1 cellular context compared by ENCODE assay signal in the genomic region with DNA sequence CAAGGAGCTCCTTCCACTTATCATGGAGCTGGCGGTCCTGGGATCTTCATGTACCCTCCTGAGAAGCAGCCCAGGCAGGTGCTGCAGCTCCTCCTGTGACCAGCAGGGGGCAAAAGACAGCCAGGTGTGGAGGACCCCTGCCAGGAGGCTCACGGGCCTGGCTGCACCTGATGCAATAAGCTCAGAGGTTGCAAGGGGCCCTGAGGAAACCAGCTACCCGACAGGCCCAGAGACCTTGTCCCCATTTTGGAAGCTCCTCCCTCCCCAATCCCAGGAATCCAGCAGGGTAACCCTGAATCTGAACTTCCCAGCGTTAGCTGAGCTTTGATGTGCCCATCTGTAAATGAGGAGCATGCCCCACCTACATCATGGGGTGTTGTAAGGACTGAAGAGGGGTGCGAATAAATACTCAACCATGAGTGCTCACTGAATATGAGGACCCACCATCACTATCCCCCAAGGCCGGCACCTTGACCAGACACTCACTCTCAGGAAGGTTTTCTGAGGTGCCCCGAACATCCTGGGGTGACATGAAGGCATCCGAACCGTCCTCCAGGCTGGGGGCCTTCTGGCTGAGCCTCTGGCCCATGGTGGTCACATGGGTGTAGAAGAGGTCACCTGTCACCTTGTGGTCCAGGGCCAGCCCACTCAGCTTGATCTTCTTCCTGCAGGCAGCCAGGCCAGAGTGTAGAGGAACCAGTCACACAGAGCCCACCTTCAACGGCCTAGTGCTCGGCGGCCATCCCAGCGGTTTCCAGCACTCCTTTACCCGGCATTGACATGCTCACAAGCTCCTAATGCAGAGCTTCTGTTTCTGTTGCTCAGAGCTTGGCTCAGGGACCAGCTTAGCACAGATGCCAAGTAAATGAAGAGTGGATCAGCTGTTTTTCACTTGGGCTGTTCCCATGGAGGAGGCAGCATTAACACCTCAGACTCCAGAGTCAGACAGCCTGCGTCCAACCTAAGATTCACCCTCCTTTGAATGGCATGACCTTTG.
A peak's percentile ranks its signal among the peaks of the same experiment; 100 is the strongest.
TF ChIP-seq lines count a peak whose summit lies in the region.

No MANE protein-coding gene starts in this region.

TF ChIP-seq in K562, 482 proteins besides CTCF, POLR2A, EP300 and RAD21 (continued from another document and continues in another):
- TF ChIP-seq, protein P1, sequence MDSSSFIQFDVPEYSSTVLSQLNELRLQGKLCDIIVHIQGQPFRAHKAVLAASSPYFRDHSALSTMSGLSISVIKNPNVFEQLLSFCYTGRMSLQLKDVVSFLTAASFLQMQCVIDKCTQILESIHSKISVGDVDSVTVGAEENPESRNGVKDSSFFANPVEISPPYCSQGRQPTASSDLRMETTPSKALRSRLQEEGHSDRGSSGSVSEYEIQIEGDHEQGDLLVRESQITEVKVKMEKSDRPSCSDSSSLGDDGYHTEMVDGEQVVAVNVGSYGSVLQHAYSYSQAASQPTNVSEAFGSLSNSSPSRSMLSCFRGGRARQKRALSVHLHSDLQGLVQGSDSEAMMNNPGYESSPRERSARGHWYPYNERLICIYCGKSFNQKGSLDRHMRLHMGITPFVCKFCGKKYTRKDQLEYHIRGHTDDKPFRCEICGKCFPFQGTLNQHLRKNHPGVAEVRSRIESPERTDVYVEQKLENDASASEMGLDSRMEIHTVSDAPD (CRISPR knock-in tag; IDR thresholded peaks at IDR 0.05): 0 out of 2 replicates have a peak, but pooled peaks have one; percentile 58
- TF ChIP-seq, protein P2, sequence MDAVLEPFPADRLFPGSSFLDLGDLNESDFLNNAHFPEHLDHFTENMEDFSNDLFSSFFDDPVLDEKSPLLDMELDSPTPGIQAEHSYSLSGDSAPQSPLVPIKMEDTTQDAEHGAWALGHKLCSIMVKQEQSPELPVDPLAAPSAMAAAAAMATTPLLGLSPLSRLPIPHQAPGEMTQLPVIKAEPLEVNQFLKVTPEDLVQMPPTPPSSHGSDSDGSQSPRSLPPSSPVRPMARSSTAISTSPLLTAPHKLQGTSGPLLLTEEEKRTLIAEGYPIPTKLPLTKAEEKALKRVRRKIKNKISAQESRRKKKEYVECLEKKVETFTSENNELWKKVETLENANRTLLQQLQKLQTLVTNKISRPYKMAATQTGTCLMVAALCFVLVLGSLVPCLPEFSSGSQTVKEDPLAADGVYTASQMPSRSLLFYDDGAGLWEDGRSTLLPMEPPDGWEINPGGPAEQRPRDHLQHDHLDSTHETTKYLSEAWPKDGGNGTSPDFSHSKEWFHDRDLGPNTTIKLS (IDR thresholded peaks at IDR 0.05; ENCODE audit: borderline replicate concordance, low read depth): no peak
- no peak; the same call in none of the 2 replicates for TF ChIP-seq ZNF589 (CRISPR knock-in tag; IDR thresholded peaks at IDR 0.05; ENCODE audit: low read depth)
- no peak for TF ChIP-seq RBM25 (IDR thresholded peaks at IDR 0.05; ENCODE audit: low read depth, low read length, severe bottlenecking)
- TF ChIP-seq PHF20 (IDR thresholded peaks at IDR 0.05; ENCODE audit: partially characterized antibody): no peak
- TF ChIP-seq PHF8 (IDR thresholded peaks at IDR 0.05; ENCODE audit: borderline replicate concordance, low read length): no peak
- 0 out of 2 replicates have a peak, but pooled peaks have one; percentile 54 for TF ChIP-seq ZNF311 (CRISPR knock-in tag; IDR thresholded peaks at IDR 0.05)
- TF ChIP-seq, protein P3, sequence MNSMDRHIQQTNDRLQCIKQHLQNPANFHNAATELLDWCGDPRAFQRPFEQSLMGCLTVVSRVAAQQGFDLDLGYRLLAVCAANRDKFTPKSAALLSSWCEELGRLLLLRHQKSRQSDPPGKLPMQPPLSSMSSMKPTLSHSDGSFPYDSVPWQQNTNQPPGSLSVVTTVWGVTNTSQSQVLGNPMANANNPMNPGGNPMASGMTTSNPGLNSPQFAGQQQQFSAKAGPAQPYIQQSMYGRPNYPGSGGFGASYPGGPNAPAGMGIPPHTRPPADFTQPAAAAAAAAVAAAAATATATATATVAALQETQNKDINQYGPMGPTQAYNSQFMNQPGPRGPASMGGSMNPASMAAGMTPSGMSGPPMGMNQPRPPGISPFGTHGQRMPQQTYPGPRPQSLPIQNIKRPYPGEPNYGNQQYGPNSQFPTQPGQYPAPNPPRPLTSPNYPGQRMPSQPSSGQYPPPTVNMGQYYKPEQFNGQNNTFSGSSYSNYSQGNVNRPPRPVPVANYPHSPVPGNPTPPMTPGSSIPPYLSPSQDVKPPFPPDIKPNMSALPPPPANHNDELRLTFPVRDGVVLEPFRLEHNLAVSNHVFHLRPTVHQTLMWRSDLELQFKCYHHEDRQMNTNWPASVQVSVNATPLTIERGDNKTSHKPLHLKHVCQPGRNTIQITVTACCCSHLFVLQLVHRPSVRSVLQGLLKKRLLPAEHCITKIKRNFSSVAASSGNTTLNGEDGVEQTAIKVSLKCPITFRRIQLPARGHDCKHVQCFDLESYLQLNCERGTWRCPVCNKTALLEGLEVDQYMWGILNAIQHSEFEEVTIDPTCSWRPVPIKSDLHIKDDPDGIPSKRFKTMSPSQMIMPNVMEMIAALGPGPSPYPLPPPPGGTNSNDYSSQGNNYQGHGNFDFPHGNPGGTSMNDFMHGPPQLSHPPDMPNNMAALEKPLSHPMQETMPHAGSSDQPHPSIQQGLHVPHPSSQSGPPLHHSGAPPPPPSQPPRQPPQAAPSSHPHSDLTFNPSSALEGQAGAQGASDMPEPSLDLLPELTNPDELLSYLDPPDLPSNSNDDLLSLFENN (IDR thresholded peaks at IDR 0.05; ENCODE audit: low read depth in 2 of 2, low read length in 2 of 2): no peak; a peak in 1 of 4 replicates
- TF ChIP-seq GABPB2 (CRISPR knock-in tag; conservative IDR thresholded peaks at IDR 0.05): no peak
- TF ChIP-seq KAT7 (CRISPR knock-in tag; IDR thresholded peaks at IDR 0.05; ENCODE audit: borderline replicate concordance): no peak
- TF ChIP-seq, protein P4, sequence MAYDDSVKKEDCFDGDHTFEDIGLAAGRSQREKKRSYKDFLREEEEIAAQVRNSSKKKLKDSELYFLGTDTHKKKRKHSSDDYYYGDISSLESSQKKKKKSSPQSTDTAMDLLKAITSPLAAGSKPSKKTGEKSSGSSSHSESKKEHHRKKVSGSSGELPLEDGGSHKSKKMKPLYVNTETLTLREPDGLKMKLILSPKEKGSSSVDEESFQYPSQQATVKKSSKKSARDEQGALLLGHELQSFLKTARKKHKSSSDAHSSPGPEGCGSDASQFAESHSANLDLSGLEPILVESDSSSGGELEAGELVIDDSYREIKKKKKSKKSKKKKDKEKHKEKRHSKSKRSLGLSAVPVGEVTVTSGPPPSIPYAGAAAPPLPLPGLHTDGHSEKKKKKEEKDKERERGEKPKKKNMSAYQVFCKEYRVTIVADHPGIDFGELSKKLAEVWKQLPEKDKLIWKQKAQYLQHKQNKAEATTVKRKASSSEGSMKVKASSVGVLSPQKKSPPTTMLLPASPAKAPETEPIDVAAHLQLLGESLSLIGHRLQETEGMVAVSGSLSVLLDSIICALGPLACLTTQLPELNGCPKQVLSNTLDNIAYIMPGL (CRISPR knock-in tag; IDR thresholded peaks at IDR 0.05): no peak
- TF ChIP-seq SNRNP70 (optimal IDR thresholded peaks at IDR 0.05; ENCODE audit: low read depth, low read length): no peak
- TF ChIP-seq, protein P5, sequence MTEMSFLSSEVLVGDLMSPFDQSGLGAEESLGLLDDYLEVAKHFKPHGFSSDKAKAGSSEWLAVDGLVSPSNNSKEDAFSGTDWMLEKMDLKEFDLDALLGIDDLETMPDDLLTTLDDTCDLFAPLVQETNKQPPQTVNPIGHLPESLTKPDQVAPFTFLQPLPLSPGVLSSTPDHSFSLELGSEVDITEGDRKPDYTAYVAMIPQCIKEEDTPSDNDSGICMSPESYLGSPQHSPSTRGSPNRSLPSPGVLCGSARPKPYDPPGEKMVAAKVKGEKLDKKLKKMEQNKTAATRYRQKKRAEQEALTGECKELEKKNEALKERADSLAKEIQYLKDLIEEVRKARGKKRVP (CRISPR knock-in tag; IDR thresholded peaks at IDR 0.05): peak; percentile 94
- 0 out of 4 replicates have a peak, but pooled peaks of 1 of the 2 experiments have one; percentile 26 for TF ChIP-seq SRF (CRISPR knock-in tag; IDR thresholded peaks at IDR 0.05)
- TF ChIP-seq ZNF239 (CRISPR knock-in tag; IDR thresholded peaks at IDR 0.05): 0 out of 2 replicates have a peak, but pooled peaks have one; percentile 24
- TF ChIP-seq NR4A1 (CRISPR knock-in tag; IDR thresholded peaks at IDR 0.05): no peak
- TF ChIP-seq NR4A1 (tag; IDR thresholded peaks at IDR 0.05): peak; percentile 85
- peak; percentile 72 for TF ChIP-seq SMC3 (conservative IDR thresholded peaks at IDR 0.05; ENCODE audit: insufficient read depth, low read depth, low read length)
- TF ChIP-seq NONO (IDR thresholded peaks at IDR 0.05; ENCODE audit: low read depth in 2 of 2, low read length in 1 of 2): 0 out of 4 replicates have a peak, but pooled peaks of 1 of the 2 experiments have one; percentile 56
- peak; percentile 46 for TF ChIP-seq HCFC1 (IDR thresholded peaks at IDR 0.05; ENCODE audit: low read depth, low read length)
- TF ChIP-seq ZSCAN32 (CRISPR knock-in tag; IDR thresholded peaks at IDR 0.05): peak; percentile 91
- TF ChIP-seq, protein P6, sequence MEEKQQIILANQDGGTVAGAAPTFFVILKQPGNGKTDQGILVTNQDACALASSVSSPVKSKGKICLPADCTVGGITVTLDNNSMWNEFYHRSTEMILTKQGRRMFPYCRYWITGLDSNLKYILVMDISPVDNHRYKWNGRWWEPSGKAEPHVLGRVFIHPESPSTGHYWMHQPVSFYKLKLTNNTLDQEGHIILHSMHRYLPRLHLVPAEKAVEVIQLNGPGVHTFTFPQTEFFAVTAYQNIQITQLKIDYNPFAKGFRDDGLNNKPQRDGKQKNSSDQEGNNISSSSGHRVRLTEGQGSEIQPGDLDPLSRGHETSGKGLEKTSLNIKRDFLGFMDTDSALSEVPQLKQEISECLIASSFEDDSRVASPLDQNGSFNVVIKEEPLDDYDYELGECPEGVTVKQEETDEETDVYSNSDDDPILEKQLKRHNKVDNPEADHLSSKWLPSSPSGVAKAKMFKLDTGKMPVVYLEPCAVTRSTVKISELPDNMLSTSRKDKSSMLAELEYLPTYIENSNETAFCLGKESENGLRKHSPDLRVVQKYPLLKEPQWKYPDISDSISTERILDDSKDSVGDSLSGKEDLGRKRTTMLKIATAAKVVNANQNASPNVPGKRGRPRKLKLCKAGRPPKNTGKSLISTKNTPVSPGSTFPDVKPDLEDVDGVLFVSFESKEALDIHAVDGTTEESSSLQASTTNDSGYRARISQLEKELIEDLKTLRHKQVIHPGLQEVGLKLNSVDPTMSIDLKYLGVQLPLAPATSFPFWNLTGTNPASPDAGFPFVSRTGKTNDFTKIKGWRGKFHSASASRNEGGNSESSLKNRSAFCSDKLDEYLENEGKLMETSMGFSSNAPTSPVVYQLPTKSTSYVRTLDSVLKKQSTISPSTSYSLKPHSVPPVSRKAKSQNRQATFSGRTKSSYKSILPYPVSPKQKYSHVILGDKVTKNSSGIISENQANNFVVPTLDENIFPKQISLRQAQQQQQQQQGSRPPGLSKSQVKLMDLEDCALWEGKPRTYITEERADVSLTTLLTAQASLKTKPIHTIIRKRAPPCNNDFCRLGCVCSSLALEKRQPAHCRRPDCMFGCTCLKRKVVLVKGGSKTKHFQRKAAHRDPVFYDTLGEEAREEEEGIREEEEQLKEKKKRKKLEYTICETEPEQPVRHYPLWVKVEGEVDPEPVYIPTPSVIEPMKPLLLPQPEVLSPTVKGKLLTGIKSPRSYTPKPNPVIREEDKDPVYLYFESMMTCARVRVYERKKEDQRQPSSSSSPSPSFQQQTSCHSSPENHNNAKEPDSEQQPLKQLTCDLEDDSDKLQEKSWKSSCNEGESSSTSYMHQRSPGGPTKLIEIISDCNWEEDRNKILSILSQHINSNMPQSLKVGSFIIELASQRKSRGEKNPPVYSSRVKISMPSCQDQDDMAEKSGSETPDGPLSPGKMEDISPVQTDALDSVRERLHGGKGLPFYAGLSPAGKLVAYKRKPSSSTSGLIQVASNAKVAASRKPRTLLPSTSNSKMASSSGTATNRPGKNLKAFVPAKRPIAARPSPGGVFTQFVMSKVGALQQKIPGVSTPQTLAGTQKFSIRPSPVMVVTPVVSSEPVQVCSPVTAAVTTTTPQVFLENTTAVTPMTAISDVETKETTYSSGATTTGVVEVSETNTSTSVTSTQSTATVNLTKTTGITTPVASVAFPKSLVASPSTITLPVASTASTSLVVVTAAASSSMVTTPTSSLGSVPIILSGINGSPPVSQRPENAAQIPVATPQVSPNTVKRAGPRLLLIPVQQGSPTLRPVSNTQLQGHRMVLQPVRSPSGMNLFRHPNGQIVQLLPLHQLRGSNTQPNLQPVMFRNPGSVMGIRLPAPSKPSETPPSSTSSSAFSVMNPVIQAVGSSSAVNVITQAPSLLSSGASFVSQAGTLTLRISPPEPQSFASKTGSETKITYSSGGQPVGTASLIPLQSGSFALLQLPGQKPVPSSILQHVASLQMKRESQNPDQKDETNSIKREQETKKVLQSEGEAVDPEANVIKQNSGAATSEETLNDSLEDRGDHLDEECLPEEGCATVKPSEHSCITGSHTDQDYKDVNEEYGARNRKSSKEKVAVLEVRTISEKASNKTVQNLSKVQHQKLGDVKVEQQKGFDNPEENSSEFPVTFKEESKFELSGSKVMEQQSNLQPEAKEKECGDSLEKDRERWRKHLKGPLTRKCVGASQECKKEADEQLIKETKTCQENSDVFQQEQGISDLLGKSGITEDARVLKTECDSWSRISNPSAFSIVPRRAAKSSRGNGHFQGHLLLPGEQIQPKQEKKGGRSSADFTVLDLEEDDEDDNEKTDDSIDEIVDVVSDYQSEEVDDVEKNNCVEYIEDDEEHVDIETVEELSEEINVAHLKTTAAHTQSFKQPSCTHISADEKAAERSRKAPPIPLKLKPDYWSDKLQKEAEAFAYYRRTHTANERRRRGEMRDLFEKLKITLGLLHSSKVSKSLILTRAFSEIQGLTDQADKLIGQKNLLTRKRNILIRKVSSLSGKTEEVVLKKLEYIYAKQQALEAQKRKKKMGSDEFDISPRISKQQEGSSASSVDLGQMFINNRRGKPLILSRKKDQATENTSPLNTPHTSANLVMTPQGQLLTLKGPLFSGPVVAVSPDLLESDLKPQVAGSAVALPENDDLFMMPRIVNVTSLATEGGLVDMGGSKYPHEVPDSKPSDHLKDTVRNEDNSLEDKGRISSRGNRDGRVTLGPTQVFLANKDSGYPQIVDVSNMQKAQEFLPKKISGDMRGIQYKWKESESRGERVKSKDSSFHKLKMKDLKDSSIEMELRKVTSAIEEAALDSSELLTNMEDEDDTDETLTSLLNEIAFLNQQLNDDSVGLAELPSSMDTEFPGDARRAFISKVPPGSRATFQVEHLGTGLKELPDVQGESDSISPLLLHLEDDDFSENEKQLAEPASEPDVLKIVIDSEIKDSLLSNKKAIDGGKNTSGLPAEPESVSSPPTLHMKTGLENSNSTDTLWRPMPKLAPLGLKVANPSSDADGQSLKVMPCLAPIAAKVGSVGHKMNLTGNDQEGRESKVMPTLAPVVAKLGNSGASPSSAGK (IDR thresholded peaks at IDR 0.05): 0 out of 2 replicates have a peak, but pooled peaks have one; percentile 24
- no peak for TF ChIP-seq ZNF282 (CRISPR knock-in tag; IDR thresholded peaks at IDR 0.05)
- TF ChIP-seq, protein P7, sequence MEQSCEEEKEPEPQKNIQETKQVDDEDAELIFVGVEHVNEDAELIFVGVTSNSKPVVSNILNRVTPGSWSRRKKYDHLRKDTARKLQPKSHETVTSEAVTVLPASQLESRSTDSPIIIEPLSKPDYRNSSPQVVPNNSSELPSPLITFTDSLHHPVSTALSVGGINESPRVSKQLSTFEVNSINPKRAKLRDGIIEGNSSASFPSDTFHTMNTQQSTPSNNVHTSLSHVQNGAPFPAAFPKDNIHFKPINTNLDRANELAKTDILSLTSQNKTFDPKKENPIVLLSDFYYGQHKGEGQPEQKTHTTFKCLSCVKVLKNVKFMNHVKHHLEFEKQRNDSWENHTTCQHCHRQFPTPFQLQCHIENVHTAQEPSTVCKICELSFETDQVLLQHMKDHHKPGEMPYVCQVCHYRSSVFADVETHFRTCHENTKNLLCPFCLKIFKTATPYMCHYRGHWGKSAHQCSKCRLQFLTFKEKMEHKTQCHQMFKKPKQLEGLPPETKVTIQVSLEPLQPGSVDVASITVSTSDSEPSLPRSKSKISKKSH (CRISPR knock-in tag; IDR thresholded peaks at IDR 0.05): no peak
- TF ChIP-seq POLR2G (IDR thresholded peaks at IDR 0.05; ENCODE audit: low read depth, low read length): peak; percentile 36; the same call in 1 of the 2 replicates
- TF ChIP-seq SIX5 (IDR thresholded peaks at IDR 0.05; ENCODE audit: borderline replicate concordance in 1 of 2, insufficient read depth in 1 of 2, low read depth in 1 of 2, low read length in 2 of 2): no peak
